ENCODE assay signal across 10 cellular contexts in the genomic region with DNA sequence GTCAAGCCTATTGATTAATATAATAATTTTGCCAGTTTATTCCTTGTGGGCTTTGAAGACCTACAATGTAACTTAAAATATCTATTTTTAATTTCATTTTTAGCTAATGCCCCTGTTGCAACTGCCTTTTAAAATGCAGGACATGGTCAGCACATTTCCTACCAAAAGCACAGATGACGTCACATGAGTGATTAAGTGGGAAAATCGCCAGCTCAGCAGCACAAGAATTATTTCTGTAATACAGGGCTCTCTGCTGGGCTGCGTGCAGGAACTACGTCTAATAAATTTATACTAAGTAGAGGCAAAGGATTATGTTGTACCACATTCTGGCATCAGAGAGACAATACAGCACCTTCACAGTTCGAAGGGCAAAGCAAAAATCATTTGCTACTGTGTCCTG. TPM values are rescaled to one million over a fixed set of nuclear protein-coding genes. Genes with fewer than 3 reads are reported as not detected.
A peak's percentile ranks its signal among the peaks of the same experiment; 100 is the strongest.
DNase-seq lines count a peak whose midpoint lies in the region; ATAC-seq and TF ChIP-seq lines count a peak whose summit lies in the region.
"Had no signal": no experiment of that assay in that cellular context is flagged by ENCODE, and none has a peak within 500 bp of the region (broad histone marks: within the 10 kb centered on the region; RNA-seq: fewer than 3 reads in every experiment).

No MANE protein-coding gene starts in this region.

- POLR2A ChIA-PET in BJ (lab: Charles Lee) = interaction anchor here (0.6 kb wide), 1 partner anchor 9 kb away, joined by 20 read pairs; no protein-coding TSS in a partner anchor

- peak; percentile 68 for DNase-seq in BJ (ENCODE audit: low read depth)
- peak; percentile 71 to 92 (median 76) for DNase-seq in adrenal gland
- DNase-seq in Right ventricle myocardium superior = peak; percentile 58
- no peak for DNase-seq in NCI-H69 (lab: John Stamatoyannopoulos, UW)
- no peak for DNase-seq in cerebellum (ENCODE audit: low spot score)
- DNase-seq in H4 (ENCODE audit: low spot score) = no peak
- DNase-seq: H9, islet precursor cell had no signal

- CTCF ChIA-PET in BJ (lab: Yijun Ruan, JAX) = interaction anchor here (0.7 to 5.1 kb wide), 10 partner anchors 10 to 724 kb away, joined by 3 to 26 read pairs (median 4); no protein-coding TSS in a partner anchor

- H3K9me3 ChIP-seq in adrenal gland (replicated peaks in 1 of 3) = no peaks in the 10 kb centered on the region
- no peaks in the 10 kb centered on the region for H3K9me3 ChIP-seq in parathyroid adenoma (ENCODE audit: control insufficient read depth, low read length)

- H3K27ac ChIP-seq in adrenal gland (peak overlapping the region in 3 of 5 donors; percentile 43 to 86 (median 66)), parathyroid adenoma (no peak overlapping the region)

- H3K36me3 ChIP-seq in BJ (ENCODE audit: control insufficient read depth, insufficient read depth, low read length) (no peaks in the 10 kb centered on the region), adrenal gland (replicated peaks in 1 of 2) (no peaks in the 10 kb centered on the region), parathyroid adenoma (ENCODE audit: control insufficient read depth, insufficient read depth, low read length) (no peaks in the 10 kb centered on the region)

- H3K9ac ChIP-seq in parathyroid adenoma = no peak overlapping the region

- no peaks in the 10 kb centered on the region for H3K27me3 ChIP-seq in BJ (ENCODE audit: control insufficient read depth, insufficient read depth, low read length)
- no peaks in the 10 kb centered on the region for H3K27me3 ChIP-seq in adrenal gland
- H3K27me3 ChIP-seq in parathyroid adenoma (ENCODE audit: control insufficient read depth, insufficient read depth, low read length) = no peaks in the 10 kb centered on the region

- ATAC-seq in Right ventricle myocardium superior (ENCODE audit: poor library complexity) = peak; percentile 79
- ATAC-seq in GM18868 (IDR thresholded peaks at IDR 0.05; ENCODE audit: unreplicated experiment) = no peak

- TF ChIP-seq CTCF in BJ (IDR thresholded peaks at IDR 0.05; ENCODE audit: insufficient read depth, low read depth, low read length) = no peak
- peak in 1 of 6 experiments; percentile 6 for TF ChIP-seq CTCF in adrenal gland (IDR thresholded peaks at IDR 0.05)
- TF ChIP-seq CTCF in parathyroid adenoma (IDR thresholded peaks at IDR 0.05) = no peak

- 8 to 16% (median 12%) methylated on average over 5 of the region's 5 CpGs for WGBS in adrenal gland, 4 donors

- TF ChIP-seq POLR2A in adrenal gland (IDR thresholded peaks at IDR 0.05) = no peak

- H2AFZ ChIP-seq in parathyroid adenoma = peak overlapping the region; percentile 47

- no peak overlapping the region for H3K4me2 ChIP-seq in parathyroid adenoma (ENCODE audit: low read length)

- H3K4me1 ChIP-seq in adrenal gland (replicated peaks in 1 of 2) = peaks cover 0 to 14% of the 10 kb centered on the region in 2 donors
- H3K4me1 ChIP-seq in parathyroid adenoma = no peaks in the 10 kb centered on the region

- no peaks in the 10 kb centered on the region for H3K79me2 ChIP-seq in parathyroid adenoma

- H3K4me3 ChIP-seq in BJ (ENCODE audit: low read depth, low read length) (no peak overlapping the region), adrenal gland (no peak overlapping the region), parathyroid adenoma (ENCODE audit: low read depth, low read length) (no peak overlapping the region)

- intact Hi-C loops in adrenal gland (cut with DNase I) = no loop called here
- intact Hi-C loops in Right ventricle myocardium superior (cut with DNase I) = no loop called here

RNA-seq across cellular contexts. Expression of gene RACGAP1, which starts 8.2 kb away (rescaled TPM):
- polyA plus RNA-seq in BJ (2011; rRNA removed) (42.8 and 55.3 TPM in 2 replicates), adrenal gland (1 to 10 TPM; 1.3 to 5.0 (median 3.1) TPM)
- 66.8 and 88.8 TPM in 2 replicates for polyA minus RNA-seq in BJ (2011; rRNA and poly(A)+ RNA removed)
- total RNA-seq in adrenal gland (10 to 100 TPM in 1 of 8 donors, 1 to 10 TPM in 7; 5.0 to 12.9 (median 6.3) TPM), Right ventricle myocardium superior (5.6 TPM), cerebellum (38.3 TPM)
- total RNA-seq in H4 (2014; rRNA removed; shearing (Covaris generic)) = 115 and 140 TPM in 2 replicates

RNA-seq across cellular contexts. Expression of gene ASIC1, which starts 40.3 kb away (rescaled TPM):
- polyA plus RNA-seq in BJ (2011; rRNA removed) (4.9 and 7.0 TPM in 2 replicates), adrenal gland (1 to 10 TPM in 1 of 3 donors, under 1 TPM in 2; 0.47 to 1.3 (median 0.71) TPM)
- polyA minus RNA-seq in BJ (2011; rRNA and poly(A)+ RNA removed) = 6.5 TPM in 2 replicates
- total RNA-seq in adrenal gland (1 to 10 TPM in 2 of 8 donors, under 1 TPM in 5, not detected in 1; 0.65 to 1.2 (median 0.79) TPM), Right ventricle myocardium superior (1.6 TPM), cerebellum (20.5 TPM)
- 1.6 and 3.4 TPM in 2 replicates for total RNA-seq in H4 (2014; rRNA removed; shearing (Covaris generic))

RNA-seq across cellular contexts. Expression of gene AQP6, which starts 44.3 kb away (rescaled TPM):
- polyA plus RNA-seq in BJ (2011; rRNA removed) (not detected in 2 replicates), adrenal gland (1 to 10 TPM in 1 of 3 donors, under 1 TPM in 1, not detected in 1; 0.20 to 1.1 TPM)
- polyA minus RNA-seq in BJ (2011; rRNA and poly(A)+ RNA removed) = not detected in 2 replicates
- total RNA-seq in adrenal gland (under 1 TPM in 2 of 8 donors, not detected in 6; 0.28 to 0.29 TPM), Right ventricle myocardium superior (not detected), cerebellum (0.27 TPM)
- 0.10 TPM in 1 of 2 replicates, not detected in the other for total RNA-seq in H4 (2014; rRNA removed; shearing (Covaris generic))

RNA-seq across cellular contexts. Expression of gene AQP5, which starts 55.4 kb away (rescaled TPM):
- not detected in 2 replicates for polyA plus RNA-seq in BJ (2011; rRNA removed)
- not detected in 2 replicates for polyA minus RNA-seq in BJ (2011; rRNA and poly(A)+ RNA removed)
- 1 to 10 TPM in 2 of 8 donors, under 1 TPM in 5, not detected in 1; 0.25 to 1.5 (median 0.66) TPM for total RNA-seq in adrenal gland
- polyA plus RNA-seq in adrenal gland = 1 to 10 TPM; 1.5 to 2.6 (median 1.6) TPM
- 0.38 TPM for total RNA-seq in Right ventricle myocardium superior
- total RNA-seq in cerebellum = 0.82 TPM
- total RNA-seq in H4 (2014; rRNA removed; shearing (Covaris generic)) = not detected in 2 replicates

Comparison
In these comparisons a context has a peak if more than half of its experiments do, and no peak if none do; other contexts are left out.
1. DNase-seq: peak in BJ (single experiment), adrenal gland (7 of 7) and Right ventricle myocardium superior (single experiment); none in NCI-H69 (single experiment), cerebellum (single experiment) and H4 (single experiment).